Comparison of ENCODE assay signal across 9 cellular contexts in genomic region chr3:175149675-175150074, GRCh38.
DNase-seq lines count a peak whose midpoint lies in the region; ATAC-seq and TF ChIP-seq lines count a peak whose summit lies in the region.
"Had no signal": no experiment of that assay in that cellular context is flagged by ENCODE, and none has a peak within 500 bp of the region (broad histone marks: within the 10 kb centered on the region; RNA-seq: fewer than 3 reads in every experiment).

No MANE protein-coding gene starts in this region.

- no peaks in the 10 kb centered on the region for H3K36me3 Mint-ChIP-seq in activated T-helper 1 cell treated with anti-CD3 and anti-CD28 coated beads, Interleukin-12 subunit alpha, Interleukin-12 subunit beta, Interleukin-2, Interleukin-4 antibody, amounts not matched to agents 30 ng/mL and 10 ng/mL and 1 ng/mL, durations not matched to agents 14 hours and 24 hours and 36 hours (ENCODE audit: low read depth)

- no peak for TF ChIP-seq CTCF in epithelial cell of esophagus (IDR thresholded peaks at IDR 0.05; ENCODE audit: insufficient read depth, low read depth, low read length, missing control alignments)

- no peak overlapping the region for H3K4me3 ChIP-seq in epithelial cell of esophagus (ENCODE audit: low read length)
- H3K4me3 ChIP-seq: adrenal gland had no signal

- no peak overlapping the region for H3K4me3 Mint-ChIP-seq in activated T-helper 1 cell treated with anti-CD3 and anti-CD28 coated beads, Interleukin-12 subunit alpha, Interleukin-12 subunit beta, Interleukin-2, Interleukin-4 antibody, amounts not matched to agents 30 ng/mL and 10 ng/mL and 1 ng/mL, durations not matched to agents 14 hours and 24 hours and 36 hours

- ATAC-seq in HG02973 (IDR thresholded peaks at IDR 0.05; ENCODE audit: unreplicated experiment) = peak; percentile 96

- intact Hi-C loops in activated T-helper 1 cell treated with anti-CD3 and anti-CD28 coated beads, Interleukin-12 subunit alpha, Interleukin-12 subunit beta, Interleukin-2, Interleukin-4 antibody, amounts not matched to agents 30 ng/mL and 10 ng/mL and 1 ng/mL, durations not matched to agents 14 hours and 24 hours and 36 hours (cut with micrococcal nuclease) = no loop called here

- no peaks in the 10 kb centered on the region for H3K27me3 Mint-ChIP-seq in activated T-helper 1 cell treated with anti-CD3 and anti-CD28 coated beads, Interleukin-12 subunit alpha, Interleukin-12 subunit beta, Interleukin-2, Interleukin-4 antibody, amounts not matched to agents 30 ng/mL and 10 ng/mL and 1 ng/mL, durations not matched to agents 14 hours and 24 hours and 36 hours (ENCODE audit: insufficient read depth)

- peaks cover 4% of the 10 kb centered on the region for H3K9me3 Mint-ChIP-seq in activated T-helper 1 cell treated with anti-CD3 and anti-CD28 coated beads, Interleukin-12 subunit alpha, Interleukin-12 subunit beta, Interleukin-2, Interleukin-4 antibody, amounts not matched to agents 30 ng/mL and 10 ng/mL and 1 ng/mL, durations not matched to agents 14 hours and 24 hours and 36 hours

- no peaks in the 10 kb centered on the region for H3K4me1 Mint-ChIP-seq in activated T-helper 1 cell treated with anti-CD3 and anti-CD28 coated beads, Interleukin-12 subunit alpha, Interleukin-12 subunit beta, Interleukin-2, Interleukin-4 antibody, amounts not matched to agents 30 ng/mL and 10 ng/mL and 1 ng/mL, durations not matched to agents 14 hours and 24 hours and 36 hours (ENCODE audit: low read depth)

- H3K27ac Mint-ChIP-seq in activated T-helper 1 cell treated with anti-CD3 and anti-CD28 coated beads, Interleukin-12 subunit alpha, Interleukin-12 subunit beta, Interleukin-2, Interleukin-4 antibody, amounts not matched to agents 30 ng/mL and 10 ng/mL and 1 ng/mL, durations not matched to agents 14 hours and 24 hours and 36 hours = no peak overlapping the region

- peak; percentile 11 for DNase-seq in Daoy (ENCODE audit: low read depth)
- DNase-seq in NCI-H2029 treated with DMSO at 0.1 percent for 48 hours (lab: John Stamatoyannopoulos, UW) = peak; percentile 99
- peak; percentile 91 for DNase-seq in epithelial cell of esophagus (ENCODE audit: low read depth)
- DNase-seq in activated CD4-positive, CD25-positive, alpha-beta regulatory T cell (lab: John Stamatoyannopoulos, UW) = no peak
- DNase-seq in superior temporal gyrus (ENCODE audit: extremely low spot score) = no peak
- no peak for DNase-seq in activated T-helper 1 cell treated with anti-CD3 and anti-CD28 coated beads, Interleukin-12 subunit alpha, Interleukin-12 subunit beta, Interleukin-2, Interleukin-4 antibody, amounts not matched to agents 30 ng/mL and 10 ng/mL and 1 ng/mL, durations not matched to agents 14 hours and 24 hours and 36 hours (ENCODE audit: low spot score)
- DNase-seq in GM19240 (ENCODE audit: insufficient read length, low spot score) = no peak

Comparison
In these comparisons a context has a peak if more than half of its experiments do, and no peak if none do; other contexts are left out.
1. DNase-seq: peak in Daoy (single experiment), NCI-H2029 treated with DMSO at 0.1 percent for 48 hours (single experiment) and epithelial cell of esophagus (single experiment); none in activated CD4-positive, CD25-positive, alpha-beta regulatory T cell (0 of 4), superior temporal gyrus (single experiment), activated T-helper 1 cell treated with anti-CD3 and anti-CD28 coated beads, Interleukin-12 subunit alpha, Interleukin-12 subunit beta, Interleukin-2, Interleukin-4 antibody, amounts not matched to agents 30 ng/mL and 10 ng/mL and 1 ng/mL, durations not matched to agents 14 hours and 24 hours and 36 hours (single experiment) and GM19240 (single experiment).